In the genomic region with DNA sequence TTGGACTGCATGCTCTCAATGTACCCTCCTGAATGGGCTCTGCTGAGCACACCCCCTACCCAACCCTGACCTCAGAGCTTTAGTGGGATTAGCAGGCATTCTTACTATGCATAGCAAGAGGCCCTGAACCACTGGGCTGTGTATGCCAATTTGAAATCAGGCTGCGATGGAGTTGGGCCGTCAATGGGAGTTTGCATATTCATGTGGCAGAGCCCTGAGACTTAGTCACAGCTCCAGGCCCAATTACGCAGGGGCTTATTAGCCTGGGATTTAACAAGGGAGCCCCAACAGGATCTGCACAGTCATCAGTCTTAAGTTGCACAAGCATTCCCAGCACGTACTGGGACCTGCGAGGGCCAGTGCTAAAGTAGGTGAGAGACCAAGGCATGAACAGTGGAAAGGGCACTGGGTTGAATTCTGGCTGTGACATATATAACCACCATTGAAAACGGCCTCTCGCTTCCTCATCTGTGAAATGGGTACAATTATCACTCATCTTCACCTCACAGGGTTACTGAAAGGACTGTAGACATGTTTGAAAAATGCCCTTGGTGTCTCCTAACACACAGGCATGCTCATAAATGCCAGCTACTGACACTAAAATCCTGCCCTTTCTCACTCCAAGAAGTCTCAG, we compare ENCODE assay signal across 22 cellular contexts. TPM values are rescaled to one million over a fixed set of nuclear protein-coding genes. Genes with fewer than 3 reads are reported as not detected.
DNase-seq lines count a peak whose midpoint lies in the region; ATAC-seq and TF ChIP-seq lines count a peak whose summit lies in the region.
"Had no signal": no experiment of that assay in that cellular context is flagged by ENCODE, and none has a peak within 500 bp of the region (broad histone marks: within the 10 kb centered on the region; RNA-seq: fewer than 3 reads in every experiment).

No MANE protein-coding gene starts in this region.

- no peak overlapping the region for H3K4ac ChIP-seq in mesendoderm (ENCODE audit: low read depth, low read length)

- H3K27me3 Mint-ChIP-seq in brain: peaks cover 6% of the 10 kb centered on the region

- H3K79me2 ChIP-seq in mesendoderm (ENCODE audit: control insufficient read depth, insufficient read depth, low read length): no peaks in the 10 kb centered on the region

- no peaks in the 10 kb centered on the region for H3K9me3 ChIP-seq in A673 (ENCODE audit: low read depth, low read length, poor library complexity, severe bottlenecking)
- H3K9me3 ChIP-seq: BLaER1 had no signal

- H3K23ac ChIP-seq in mesendoderm (ENCODE audit: low read length): no peak overlapping the region

- H3K4me3 ChIP-seq in A673 (ENCODE audit: low read depth, low read length, poor library complexity, severe bottlenecking) (no peak overlapping the region), mesendoderm (ENCODE audit: low read length) (no peak overlapping the region)
- H3K4me3 ChIP-seq: BLaER1, SK-N-MC had no signal

- WGBS in mesendoderm (ENCODE audit: extremely low coverage, insufficient coverage, low lambda C conversion rate): no CpG with 5 or more reads among the region's 7 CpGs

- no peak overlapping the region for H3K27ac ChIP-seq in A673 (ENCODE audit: low read depth, low read length, poor library complexity, severe bottlenecking)
- no peak overlapping the region for H3K27ac ChIP-seq in mesendoderm (ENCODE audit: low read depth, low read length)
- H3K27ac ChIP-seq: BLaER1, KMS-11, RWPE1, SK-N-MC had no signal

- CTCF ChIA-PET in A673 (lab: Charles Lee): no interaction called here

- H2BK120ac ChIP-seq in mesendoderm (ENCODE audit: low read depth, low read length): no peak overlapping the region

- intact Hi-C loops in A673 (cut with micrococcal nuclease; ENCODE audit: unreplicated experiment): no loop called here

- POLR2A ChIA-PET in A673 (lab: Charles Lee; ENCODE audit: low non-redundant PET): no interaction called here

- H3K9ac ChIP-seq in mesendoderm (ENCODE audit: low read length): no peak overlapping the region
- H3K9ac ChIP-seq: BLaER1, KMS-11 had no signal

- no peak overlapping the region for H3K4me2 ChIP-seq in mesendoderm (ENCODE audit: low read length)
- H3K4me2 ChIP-seq: BLaER1, KMS-11 had no signal

- H3K27me3 ChIP-seq in A673 (replicated peaks; ENCODE audit: insufficient read depth, low read depth, low read length, poor library complexity): peaks cover 23% of the 10 kb centered on the region
- no peaks in the 10 kb centered on the region for H3K27me3 ChIP-seq in mesendoderm (ENCODE audit: insufficient read depth, low read length, poor library complexity)
- H3K27me3 ChIP-seq: BLaER1 had no signal

- H3K4me1 ChIP-seq in A673 (ENCODE audit: insufficient read depth, low read length, poor library complexity, severe bottlenecking) (no peaks in the 10 kb centered on the region), mesendoderm (ENCODE audit: control insufficient read depth, low read depth, low read length) (no peaks in the 10 kb centered on the region)
- H3K4me1 ChIP-seq: BLaER1 had no signal

- peaks cover 19% of the 10 kb centered on the region for H3K4me1 Mint-ChIP-seq in brain
- H3K4me1 Mint-ChIP-seq: CD4-positive, alpha-beta memory T cell had no signal

- no peaks in the 10 kb centered on the region for H3K36me3 ChIP-seq in A673 (ENCODE audit: insufficient read depth, low read length, poor library complexity, severe bottlenecking)
- H3K36me3 ChIP-seq in mesendoderm (ENCODE audit: control insufficient read depth, insufficient read depth, low read length): no peaks in the 10 kb centered on the region
- H3K36me3 ChIP-seq: BLaER1 had no signal

- no peak for ATAC-seq in HG02610 (IDR thresholded peaks at IDR 0.05; ENCODE audit: unreplicated experiment)

- no peak overlapping the region for H3K4me3 Mint-ChIP-seq in brain
- H3K4me3 Mint-ChIP-seq: CD4-positive, alpha-beta memory T cell had no signal

- H3K79me1 ChIP-seq in mesendoderm (ENCODE audit: low read length): no peaks in the 10 kb centered on the region

- peak overlapping the region in 3 of 5 experiments; percentile 0 to 82 (median 61) for H3K27ac Mint-ChIP-seq in brain
- H3K27ac Mint-ChIP-seq: CD4-positive, alpha-beta memory T cell had no signal

- no peak overlapping the region for H2BK15ac ChIP-seq in mesendoderm (replicated peaks; ENCODE audit: low read depth)

- H3K56ac ChIP-seq in mesendoderm (ENCODE audit: low read length): no peak overlapping the region

- DNase-seq in A673 (ENCODE audit: low spot score) (peak; percentile 21), NCI-H526 treated with DMSO at 0.1 percent for 48 hours (lab: John Stamatoyannopoulos, UW) (peak; percentile 81), mesendoderm (peak; percentile 61), NCI-H2081 (lab: John Stamatoyannopoulos, UW) (no peak)
- DNase-seq in activated T-cell treated with anti-CD3 and anti-CD28 coated beads, Interleukin-2, amount 50 U/mL, for 1 hour: no peak
- DNase-seq in activated CD4-positive, alpha-beta T cell treated with anti-CD3 and anti-CD28 coated beads, Interleukin-2, amount 50 U/mL, for 4 hours: no peak
- DNase-seq: CD4-positive, alpha-beta memory T cell; HCEC 1CT; NCI-H1105; NCI-H146; NCI-H2029 treated with DMSO at 0.1 percent for 48 hours; NCI-H2171 treated with DMSO at 0.1 percent for 48 hours; NCI-H446; NCI-H69; SHP77 treated with DMSO at 0.1 percent for 48 hours had no signal

- no peak overlapping the region for H4K5ac ChIP-seq in mesendoderm (ENCODE audit: low read length)

- H4K8ac ChIP-seq in mesendoderm (ENCODE audit: low read depth, low read length): no peak overlapping the region

- no peaks in the 10 kb centered on the region for H3K36me3 Mint-ChIP-seq in brain
- H3K36me3 Mint-ChIP-seq: CD4-positive, alpha-beta memory T cell had no signal

- TF ChIP-seq CTCF in A673 (conservative IDR thresholded peaks at IDR 0.05; ENCODE audit: low read depth, low read length) (no peak), brain (conservative IDR thresholded peaks at IDR 0.05) (no peak)

- no peak overlapping the region for H3K18ac ChIP-seq in mesendoderm (ENCODE audit: low read length)

- H2AK5ac ChIP-seq in mesendoderm (ENCODE audit: low read length): no peak overlapping the region

- no peaks in the 10 kb centered on the region for H3K9me3 Mint-ChIP-seq in brain
- H3K9me3 Mint-ChIP-seq: CD4-positive, alpha-beta memory T cell had no signal

- no peak overlapping the region for H2BK5ac ChIP-seq in mesendoderm (ENCODE audit: low read length)

- no TSS peak for BruUV-seq in A673 (replicated peaks; lab: Mats Ljungman, UMichigan)

RNA-seq across cellular contexts. Expression of a gene that starts 10.4 kb away (rescaled TPM):
- 0.98 and 1.5 TPM in 2 replicates for total RNA-seq in A673 (2021)
- 5.2 TPM for polyA plus RNA-seq in brain (ENCODE audit: insufficient read depth, low read depth, low replicate concordance)
- 0.22 TPM for polyA plus RNA-seq in mesendoderm (2013, experiment 1 of 2)
- polyA plus RNA-seq in mesendoderm (2013, experiment 2 of 2): 0.21 TPM
- total RNA-seq: CD4-positive, alpha-beta memory T cell; G401 had no signal
- polyA plus RNA-seq: CD4-positive, alpha-beta memory T cell had no signal

Comparison
In these comparisons a context has a peak if more than half of its experiments do, and no peak if none do; other contexts are left out.
1. DNase-seq: peak in A673 (single experiment), NCI-H526 treated with DMSO at 0.1 percent for 48 hours (single experiment) and mesendoderm (single experiment); none in activated T-cell treated with anti-CD3 and anti-CD28 coated beads, Interleukin-2, amount 50 U/mL, for 1 hour (single experiment), NCI-H2081 (0 of 2) and activated CD4-positive, alpha-beta T cell treated with anti-CD3 and anti-CD28 coated beads, Interleukin-2, amount 50 U/mL, for 4 hours (0 of 2).